In the genomic region with DNA sequence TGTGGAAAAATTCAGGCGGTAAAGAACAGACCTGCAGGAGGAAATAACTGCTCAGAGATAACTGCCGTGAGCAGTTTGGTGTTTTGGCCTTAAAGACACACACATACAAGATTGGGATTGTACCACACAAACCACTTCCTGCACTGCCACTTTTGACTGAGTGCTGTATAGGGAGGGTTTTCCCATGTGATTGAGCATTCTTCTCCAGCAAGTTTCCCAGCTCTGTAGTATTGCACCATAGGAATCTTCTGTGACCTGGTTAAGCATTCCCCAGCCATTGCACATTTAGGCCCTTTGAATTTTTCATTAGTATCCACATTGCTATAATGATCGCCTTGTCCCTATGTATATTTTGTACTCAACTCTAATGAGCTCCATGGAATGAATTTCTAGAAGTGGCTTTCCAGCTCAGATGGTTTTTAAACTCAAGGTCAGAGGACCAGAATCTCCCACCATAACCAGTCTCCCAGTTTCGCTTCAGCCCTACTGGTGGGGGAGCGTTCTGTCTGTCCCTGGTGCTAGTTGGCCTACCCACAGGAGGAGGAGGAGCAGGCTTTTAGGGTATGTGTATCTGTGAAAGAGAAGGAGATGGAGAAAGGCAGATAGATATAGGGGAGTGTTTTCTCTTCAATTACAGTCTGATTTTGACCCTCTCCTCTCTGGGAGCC, we compare ENCODE assay signal across 8 cellular contexts. TPM values are rescaled to one million over a fixed set of nuclear protein-coding genes. Genes with fewer than 3 reads are reported as not detected.
DNase-seq lines count a peak whose midpoint lies in the region; ATAC-seq, FAIRE-seq and TF ChIP-seq lines count a peak whose summit lies in the region.

No MANE protein-coding gene starts in this region.

- peaks cover 84% of the 10 kb centered on the region for H3K36me3 Mint-ChIP-seq in activated B cell treated with CpG ODN at 0.5 μM for 24 hours (ENCODE audit: low read depth)

- H3K4me1 Mint-ChIP-seq in activated B cell treated with CpG ODN at 0.5 μM for 24 hours = peaks cover 97% of the 10 kb centered on the region

- H3K27ac Mint-ChIP-seq in activated B cell treated with CpG ODN at 0.5 μM for 24 hours = peak overlapping the region; percentile 82

- POLR2A ChIA-PET in activated B cell treated with CpG ODN at 0.5 μM for 24 hours (lab: Charles Lee) = interaction anchor here (1.0 to 17.5 kb wide), 7 partner anchors 9 to 37 kb away, joined by 3 to 485 read pairs (median 4); a partner anchor contains a TSS

- no peak for TF ChIP-seq POLR2A in GM12892 (IDR thresholded peaks at IDR 0.05; ENCODE audit: low read depth, low read length)
- TF ChIP-seq POLR2A in suprapubic skin (IDR thresholded peaks at IDR 0.05) = no peak

- peak; percentile 97 for FAIRE-seq in GM12892 (lab: Jason Lieb, UNC)

- H3K27me3 ChIP-seq in foreskin keratinocyte (no peaks in the 10 kb centered on the region), suprapubic skin (no peaks in the 10 kb centered on the region)

- H3K27ac ChIP-seq in foreskin keratinocyte = peak overlapping the region; percentile 95
- peak overlapping the region; percentile 79 for H3K27ac ChIP-seq in suprapubic skin

- H3K36me3 ChIP-seq in suprapubic skin = no peaks in the 10 kb centered on the region

- CTCF ChIA-PET in activated B cell treated with CpG ODN at 0.5 μM for 24 hours (lab: Charles Lee) = interaction anchor here (0.6 to 1.4 kb wide), 2 partner anchors 18 to 42 kb away, joined by 3 to 5 read pairs; no protein-coding TSS in a partner anchor

- no peak for TF ChIP-seq EP300 in suprapubic skin (IDR thresholded peaks at IDR 0.05)

- no peak overlapping the region for H3K4me3 ChIP-seq in suprapubic skin

- peak overlapping the region; percentile 74 for H3K4me3 Mint-ChIP-seq in activated B cell treated with CpG ODN at 0.5 μM for 24 hours

- H3K9me3 ChIP-seq in suprapubic skin = no peaks in the 10 kb centered on the region

- WGBS in suprapubic skin = 53% methylated on average over 5 of the region's 5 CpGs

- TF ChIP-seq CTCF in activated B cell treated with CpG ODN at 0.5 μM for 24 hours (IDR thresholded peaks at IDR 0.05) (no peak), foreskin keratinocyte (conservative IDR thresholded peaks at IDR 0.05) (no peak), suprapubic skin (IDR thresholded peaks at IDR 0.05) (no peak)

- H3K4me1 ChIP-seq in foreskin keratinocyte (peaks cover 56% of the 10 kb centered on the region), suprapubic skin (peaks cover 94% of the 10 kb centered on the region)

- H3K9me3 Mint-ChIP-seq in activated B cell treated with CpG ODN at 0.5 μM for 24 hours = no peaks in the 10 kb centered on the region

- H3K27me3 Mint-ChIP-seq in activated B cell treated with CpG ODN at 0.5 μM for 24 hours = no peaks in the 10 kb centered on the region

- peak; percentile 31 for ATAC-seq in HG03103 (IDR thresholded peaks at IDR 0.05; ENCODE audit: low read depth, unreplicated experiment)
- peak; percentile 32 for ATAC-seq in activated B cell treated with CpG ODN at 0.5 μM for 24 hours (ENCODE audit: low read depth)
- ATAC-seq in foreskin keratinocyte = peak; percentile 59

- intact Hi-C loops in activated B cell treated with CpG ODN at 0.5 μM for 24 hours (cut with micrococcal nuclease) = no loop called here

- DNase-seq in GM12892 (ENCODE audit: insufficient read length) = no peak
- no peak for DNase-seq in activated B cell treated with CpG ODN at 0.5 μM for 24 hours
- DNase-seq in foreskin keratinocyte = peak; percentile 90 to 96
- no peak for DNase-seq in suprapubic skin (ENCODE audit: low spot score in 2 of 2)
- no peak for DNase-seq in DMS53 treated with DMSO at 0.1 percent for 48 hours (lab: John Stamatoyannopoulos, UW; ENCODE audit: unreplicated experiment)
- DNase-seq in medulla oblongata (ENCODE audit: extremely low spot score) = no peak
- no peak for DNase-seq in HuH-7 (ENCODE audit: low spot score)

RNA-seq across cellular contexts. Expression of a gene that starts 9.3 kb away (rescaled TPM):
- 109 TPM for polyA plus RNA-seq in GM12892 (2012; ENCODE audit: missing spikeins)
- total RNA-seq in activated B cell treated with CpG ODN at 0.5 μM for 24 hours (728 and 770 TPM in 2 replicates), foreskin keratinocyte (91.8 and 97.5 TPM in 2 replicates), suprapubic skin (100 to 1,000 TPM in 3 of 4 donors, 10 to 100 TPM in 1; 77.6 to 155 (median 118) TPM)
- polyA plus RNA-seq in foreskin keratinocyte = 207 and 211 TPM in 2 replicates

Comparison
In these comparisons a context has a peak if more than half of its experiments do, and no peak if none do; other contexts are left out.
1. DNase-seq: peak in foreskin keratinocyte (2 of 2); none in GM12892 (single experiment), activated B cell treated with CpG ODN at 0.5 μM for 24 hours (single experiment), suprapubic skin (0 of 2), DMS53 treated with DMSO at 0.1 percent for 48 hours (single experiment), medulla oblongata (single experiment) and HuH-7 (single experiment).
2. Peak in every context shown above with its lines, with median percentiles within 50 percentile points of each other: ATAC-seq.